ENCODE assay signal across 22 cellular contexts in the genomic region with DNA sequence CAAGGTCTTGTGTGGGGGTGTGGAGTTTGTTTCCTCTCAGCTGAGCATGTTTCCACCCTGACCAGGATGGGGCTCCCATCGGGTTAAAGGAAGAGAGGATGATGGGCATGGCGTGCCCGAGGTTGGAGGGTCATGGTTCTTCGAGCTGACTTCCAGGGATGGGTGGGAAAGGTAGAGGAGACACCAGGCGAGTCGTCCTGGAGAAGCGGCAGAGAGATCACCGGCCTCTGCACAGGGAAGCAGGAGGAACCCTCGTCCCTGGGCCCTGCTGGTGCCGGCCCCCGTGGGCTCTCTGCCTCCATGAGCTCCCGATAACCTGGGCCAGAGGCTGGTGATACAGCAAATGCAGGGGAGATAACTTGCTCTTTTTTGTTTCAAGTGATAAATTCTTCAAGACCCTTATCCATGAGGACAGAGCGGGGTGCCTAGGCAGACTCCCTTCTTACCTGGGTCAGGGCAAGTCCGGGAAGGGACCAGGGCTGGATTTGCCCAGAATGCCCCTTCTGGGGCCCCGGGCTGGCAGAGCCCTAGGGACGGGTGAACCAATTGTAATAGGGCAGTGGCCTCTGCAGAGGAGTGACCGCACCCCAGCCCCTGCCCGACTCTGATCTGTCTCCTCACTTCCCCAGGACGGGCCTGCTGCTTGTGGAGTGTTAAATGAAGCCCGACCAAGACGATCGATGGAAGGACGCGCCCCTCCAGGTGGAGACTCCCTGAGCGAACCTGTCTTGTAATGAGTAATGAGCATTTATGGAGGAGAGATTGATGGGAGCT.
"Had no signal": no experiment of that assay in that cellular context is flagged by ENCODE, and none has a peak within 500 bp of the region (broad histone marks: within the 10 kb centered on the region; RNA-seq: fewer than 3 reads in every experiment).

No MANE protein-coding gene starts in this region.

- H3K27ac Mint-ChIP-seq: activated naive CD4-positive, alpha-beta T cell treated with anti-CD3 and anti-CD28 coated beads for 36 hours; activated naive CD8-positive, alpha-beta T cell treated with anti-CD3 and anti-CD28 coated beads, Interleukin-2, amount 50 U/mL, for 24 hours; effector memory CD8-positive, alpha-beta T cell; stimulated activated memory B cell treated with anti-CD40 and anti-IgM and Interleukin-4, amounts not matched to agents 10 μg/mL and 1 μg/mL and 100 μg/mL, for 72 hours had no signal

- DNase-seq: activated CD4-positive, alpha-beta T cell treated with anti-CD3 and anti-CD28 coated beads for 4 hours; activated CD4-positive, alpha-beta T cell treated with anti-CD3 and anti-CD28 coated beads, Interleukin-2, amount 50 U/mL, for 48 hours; activated CD4-positive, CD25-positive, alpha-beta regulatory T cell; activated CD8-positive, alpha-beta memory T cell treated with anti-CD3 and anti-CD28 coated beads, Interleukin-2, amount 50 U/mL, for 48 hours; activated naive CD4-positive, alpha-beta T cell treated with anti-CD3 and anti-CD28 coated beads for 36 hours; activated naive CD8-positive, alpha-beta T cell treated with anti-CD3 and anti-CD28 coated beads, Interleukin-2, amount 50 U/mL, for 24 hours; activated T-cell treated with anti-CD3 and anti-CD28 coated beads, Interleukin-2, amount 50 U/mL, for 4 hours; body of pancreas; dermis blood vessel endothelial cell; effector memory CD8-positive, alpha-beta T cell; esophagus squamous epithelium; gastrocnemius medialis; hippocampal formation; mesenchymal stem cell; mucosa of descending colon; occipital lobe; stimulated activated CD4-positive, alpha-beta T cell treated with anti-CD3 and anti-CD28 coated beads, Interleukin-15, amount 100 ng/mL, for 24 hours; T-helper 1 cell; trophoblast cell had no signal

- H3K36me3 Mint-ChIP-seq: stimulated activated memory B cell treated with anti-CD40 and anti-IgM and Interleukin-4, amounts not matched to agents 10 μg/mL and 1 μg/mL and 100 μg/mL, for 72 hours had no signal

- H3K4me3 Mint-ChIP-seq: activated naive CD4-positive, alpha-beta T cell treated with anti-CD3 and anti-CD28 coated beads for 36 hours; activated naive CD8-positive, alpha-beta T cell treated with anti-CD3 and anti-CD28 coated beads, Interleukin-2, amount 50 U/mL, for 24 hours; activated T-cell treated with anti-CD3 and anti-CD28 coated beads, Interleukin-2, amount 50 U/mL, for 4 hours; effector memory CD8-positive, alpha-beta T cell; stimulated activated memory B cell treated with anti-CD40 and anti-IgM and Interleukin-4, amounts not matched to agents 10 μg/mL and 1 μg/mL and 100 μg/mL, for 72 hours had no signal

- ATAC-seq: activated naive CD8-positive, alpha-beta T cell treated with anti-CD3 and anti-CD28 coated beads, Interleukin-2, amount 50 U/mL, for 24 hours; activated T-cell treated with anti-CD3 and anti-CD28 coated beads, Interleukin-2, amount 50 U/mL, for 4 hours; body of pancreas; effector memory CD8-positive, alpha-beta T cell; gastrocnemius medialis; left colon; mucosa of descending colon; sciatic nerve; stimulated activated memory B cell treated with anti-CD40 and anti-IgM and Interleukin-4, amounts not matched to agents 10 μg/mL and 1 μg/mL and 100 μg/mL, for 72 hours had no signal

- H3K4me1 Mint-ChIP-seq: activated naive CD8-positive, alpha-beta T cell treated with anti-CD3 and anti-CD28 coated beads, Interleukin-2, amount 50 U/mL, for 24 hours; stimulated activated memory B cell treated with anti-CD40 and anti-IgM and Interleukin-4, amounts not matched to agents 10 μg/mL and 1 μg/mL and 100 μg/mL, for 72 hours had no signal
